Comparison of ENCODE assay signal across 2 cellular contexts in the genomic region with DNA sequence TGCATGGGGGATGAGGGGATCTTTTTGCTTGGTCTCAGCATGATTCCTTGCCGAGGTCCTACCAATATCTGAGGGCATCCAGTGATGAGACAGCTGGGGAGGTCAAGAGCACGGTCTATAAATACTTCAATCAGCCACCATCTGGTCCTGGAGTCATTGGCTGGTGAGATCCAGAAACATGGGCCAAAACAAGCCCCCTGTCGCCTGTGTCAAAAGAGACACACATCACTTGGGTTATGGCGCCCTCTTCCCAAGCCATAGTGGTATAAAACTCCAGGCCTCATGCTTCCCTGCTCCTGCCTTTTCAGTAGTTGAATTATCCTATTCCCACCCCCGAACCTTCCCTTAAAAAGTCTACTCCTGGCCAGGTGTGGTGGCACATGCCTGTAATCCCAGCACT.
TF ChIP-seq lines count a peak whose summit lies in the region.

No MANE protein-coding gene starts in this region.

TF ChIP-seq in SK-N-SH, 30 proteins besides CTCF, POLR2A, EP300 and RAD21 (continued from another document):
- TF ChIP-seq REST (IDR thresholded peaks at IDR 0.05; ENCODE audit: low read depth, low read length) (no peak), RCOR1 (IDR thresholded peaks at IDR 0.05; ENCODE audit: low read length) (no peak), FOXM1 (IDR thresholded peaks at IDR 0.05; ENCODE audit: low read depth) (no peak), EZH2phosphoT487 (IDR thresholded peaks at IDR 0.05; ENCODE audit: borderline replicate concordance, low read depth) (no peak), RXRA (IDR thresholded peaks at IDR 0.05; ENCODE audit: borderline replicate concordance, low read depth) (no peak), GATA2 (CRISPR knock-in tag; IDR thresholded peaks at IDR 0.05) (no peak), RFX5 (IDR thresholded peaks at IDR 0.05; ENCODE audit: low read length) (no peak), TEAD4 (IDR thresholded peaks at IDR 0.05; ENCODE audit: borderline replicate concordance, insufficient read depth) (no peak)
- TF ChIP-seq, protein P1, sequence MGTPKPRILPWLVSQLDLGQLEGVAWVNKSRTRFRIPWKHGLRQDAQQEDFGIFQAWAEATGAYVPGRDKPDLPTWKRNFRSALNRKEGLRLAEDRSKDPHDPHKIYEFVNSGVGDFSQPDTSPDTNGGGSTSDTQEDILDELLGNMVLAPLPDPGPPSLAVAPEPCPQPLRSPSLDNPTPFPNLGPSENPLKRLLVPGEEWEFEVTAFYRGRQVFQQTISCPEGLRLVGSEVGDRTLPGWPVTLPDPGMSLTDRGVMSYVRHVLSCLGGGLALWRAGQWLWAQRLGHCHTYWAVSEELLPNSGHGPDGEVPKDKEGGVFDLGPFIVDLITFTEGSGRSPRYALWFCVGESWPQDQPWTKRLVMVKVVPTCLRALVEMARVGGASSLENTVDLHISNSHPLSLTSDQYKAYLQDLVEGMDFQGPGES (IDR thresholded peaks at IDR 0.05; ENCODE audit: low read depth, low read length), result no peak
- TF ChIP-seq, protein P2, sequence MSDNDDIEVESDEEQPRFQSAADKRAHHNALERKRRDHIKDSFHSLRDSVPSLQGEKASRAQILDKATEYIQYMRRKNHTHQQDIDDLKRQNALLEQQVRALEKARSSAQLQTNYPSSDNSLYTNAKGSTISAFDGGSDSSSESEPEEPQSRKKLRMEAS (IDR thresholded peaks at IDR 0.05; ENCODE audit: low read depth), result no peak

TF ChIP-seq in SK-N-SH treated with all-trans-retinoic acid at 6 μM for 48 hours, 23 proteins besides CTCF, POLR2A, EP300 and RAD21:
- TF ChIP-seq CREB5 (CRISPR knock-in tag; IDR thresholded peaks at IDR 0.05; ENCODE audit: low read depth) (no peak), ZFP3 (CRISPR knock-in tag; IDR thresholded peaks at IDR 0.05) (no peak), TOX (CRISPR knock-in tag; IDR thresholded peaks at IDR 0.05; ENCODE audit: borderline replicate concordance) (no peak), ZFP30 (CRISPR knock-in tag; IDR thresholded peaks at IDR 0.05) (no peak), CSRNP3 (CRISPR knock-in tag; IDR thresholded peaks at IDR 0.05) (no peak), PPARA (CRISPR knock-in tag; IDR thresholded peaks at IDR 0.05; ENCODE audit: borderline replicate concordance) (no peak), ARNTL (CRISPR knock-in tag; IDR thresholded peaks at IDR 0.05; ENCODE audit: borderline replicate concordance, low read depth) (no peak), ZC3H10 (CRISPR knock-in tag; IDR thresholded peaks at IDR 0.05) (no peak), ZNF70 (CRISPR knock-in tag; IDR thresholded peaks at IDR 0.05) (no peak), CSDC2 (CRISPR knock-in tag; IDR thresholded peaks at IDR 0.05) (no peak)
- TF ChIP-seq, protein P3, sequence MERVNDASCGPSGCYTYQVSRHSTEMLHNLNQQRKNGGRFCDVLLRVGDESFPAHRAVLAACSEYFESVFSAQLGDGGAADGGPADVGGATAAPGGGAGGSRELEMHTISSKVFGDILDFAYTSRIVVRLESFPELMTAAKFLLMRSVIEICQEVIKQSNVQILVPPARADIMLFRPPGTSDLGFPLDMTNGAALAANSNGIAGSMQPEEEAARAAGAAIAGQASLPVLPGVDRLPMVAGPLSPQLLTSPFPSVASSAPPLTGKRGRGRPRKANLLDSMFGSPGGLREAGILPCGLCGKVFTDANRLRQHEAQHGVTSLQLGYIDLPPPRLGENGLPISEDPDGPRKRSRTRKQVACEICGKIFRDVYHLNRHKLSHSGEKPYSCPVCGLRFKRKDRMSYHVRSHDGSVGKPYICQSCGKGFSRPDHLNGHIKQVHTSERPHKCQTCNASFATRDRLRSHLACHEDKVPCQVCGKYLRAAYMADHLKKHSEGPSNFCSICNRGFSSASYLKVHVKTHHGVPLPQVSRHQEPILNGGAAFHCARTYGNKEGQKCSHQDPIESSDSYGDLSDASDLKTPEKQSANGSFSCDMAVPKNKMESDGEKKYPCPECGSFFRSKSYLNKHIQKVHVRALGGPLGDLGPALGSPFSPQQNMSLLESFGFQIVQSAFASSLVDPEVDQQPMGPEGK (CRISPR knock-in tag; IDR thresholded peaks at IDR 0.05; ENCODE audit: borderline replicate concordance), result no peak
